8 cellular contexts compared by ENCODE assay signal in the genomic region with DNA sequence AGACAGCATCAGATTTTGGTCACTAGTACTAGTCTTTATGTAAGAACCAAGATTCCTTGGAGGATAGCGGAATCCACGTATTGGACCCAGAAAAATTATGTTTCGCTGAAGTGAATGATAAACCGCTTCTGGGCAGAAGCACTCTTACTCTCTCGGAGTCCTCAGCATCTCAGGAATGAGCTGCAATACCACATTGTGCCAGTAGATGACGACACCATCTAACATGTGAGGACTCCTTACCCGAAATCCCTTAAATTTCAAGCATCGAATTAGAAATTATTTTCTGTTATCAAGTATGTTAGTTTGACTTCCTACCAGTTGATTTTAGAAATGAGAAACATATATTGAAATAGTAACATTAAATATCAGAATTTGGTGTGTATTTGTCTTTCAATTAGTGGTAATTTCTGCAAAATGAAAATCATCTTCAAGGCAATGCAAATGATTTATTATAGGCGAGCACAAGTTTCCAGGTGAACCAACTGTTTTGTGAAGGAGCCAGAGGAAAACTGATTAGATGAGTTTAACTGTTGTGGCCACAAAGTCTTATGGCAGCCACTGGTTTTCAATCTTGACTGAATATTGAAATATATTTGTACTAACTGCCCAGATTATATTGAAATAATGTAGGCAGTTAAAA.
A peak's percentile ranks its signal among the peaks of the same experiment; 100 is the strongest.
DNase-seq lines count a peak whose midpoint lies in the region; ATAC-seq and TF ChIP-seq lines count a peak whose summit lies in the region.

No MANE protein-coding gene starts in this region.

- H3K27me3 ChIP-seq in right lobe of liver = no peaks in the 10 kb centered on the region

- no peak overlapping the region for H3K27ac ChIP-seq in right lobe of liver

- no peak overlapping the region for H3K4me3 Mint-ChIP-seq in chondrocyte (ENCODE audit: unreplicated experiment)

- no peaks in the 10 kb centered on the region for H3K36me3 ChIP-seq in right lobe of liver

- TF ChIP-seq POLR2A in right lobe of liver (IDR thresholded peaks at IDR 0.05) = no peak

- H3K4me1 Mint-ChIP-seq in chondrocyte (ENCODE audit: low read depth) = peaks cover 2% of the 10 kb centered on the region

- intact Hi-C loops in right lobe of liver (cut with DNase I) = no loop called here

- no peak overlapping the region for H3K27ac Mint-ChIP-seq in chondrocyte (ENCODE audit: unreplicated experiment)

- peaks cover 20% of the 10 kb centered on the region for H3K27me3 Mint-ChIP-seq in chondrocyte (ENCODE audit: low read depth)

- no peaks in the 10 kb centered on the region for H3K36me3 Mint-ChIP-seq in chondrocyte (ENCODE audit: low read depth)

- no peaks in the 10 kb centered on the region for H3K9me3 ChIP-seq in right lobe of liver

- DNase-seq in NCI-H524 (lab: John Stamatoyannopoulos, UW) (peak; percentile 78 to 80), NCI-H524 treated with DMSO at 0.1 percent for 48 hours (lab: John Stamatoyannopoulos, UW) (no peak), NCI-H2227 (lab: John Stamatoyannopoulos, UW; ENCODE audit: unreplicated experiment) (peak; percentile 87), chondrocyte (ENCODE audit: low spot score) (no peak), right lobe of liver (peak in 2 of 3 donors; percentile 23 to 67)
- DNase-seq in activated CD4-positive, alpha-beta T cell treated with anti-CD3 and anti-CD28 coated beads for 24 hours (ENCODE audit: low read depth in 2 of 2) = peak; percentile 78 to 82
- peak; percentile 59 to 81 (median 71) for DNase-seq in stimulated activated CD4-positive, alpha-beta T cell treated with anti-CD3 and anti-CD28 coated beads, TNF-alpha, amount 100 ng/mL, for 48 hours (ENCODE audit: low read depth in 3 of 3)

- 10% methylated on average over 9 of the region's 9 CpGs for WGBS in right lobe of liver (ENCODE audit: insufficient coverage, low coverage, low lambda C conversion rate, missing lambda C conversion rate)

- TF ChIP-seq CTCF in chondrocyte (IDR thresholded peaks at IDR 0.05) (peak; percentile 99), right lobe of liver (IDR thresholded peaks at IDR 0.05) (peak; percentile 95 to 100 (median 100))

- no peaks in the 10 kb centered on the region for H3K9me3 Mint-ChIP-seq in chondrocyte (ENCODE audit: low read depth)

- ATAC-seq in HG02885 (IDR thresholded peaks at IDR 0.05; ENCODE audit: poor library complexity, unreplicated experiment) (peak; percentile 72), right lobe of liver (peak; percentile 92 to 95 (median 94))

- no peak overlapping the region for H3K4me3 ChIP-seq in right lobe of liver

- peaks cover 0 to 5% (median 0%) of the 10 kb centered on the region in 4 donors for H3K4me1 ChIP-seq in right lobe of liver

Comparison
In these comparisons a context has a peak if more than half of its experiments do, and no peak if none do; other contexts are left out.
1. DNase-seq: peak in NCI-H524 (2 of 2), NCI-H2227 (single experiment), activated CD4-positive, alpha-beta T cell treated with anti-CD3 and anti-CD28 coated beads for 24 hours (2 of 2), right lobe of liver (2 of 3) and stimulated activated CD4-positive, alpha-beta T cell treated with anti-CD3 and anti-CD28 coated beads, TNF-alpha, amount 100 ng/mL, for 48 hours (3 of 3); none in NCI-H524 treated with DMSO at 0.1 percent for 48 hours (single experiment) and chondrocyte (single experiment).